ENCODE assay signal across 20 cellular contexts in genomic region chrX:134743121-134743520, GRCh38.
"Had no signal": no experiment of that assay in that cellular context is flagged by ENCODE, and none has a peak within 500 bp of the region (broad histone marks: within the 10 kb centered on the region; RNA-seq: fewer than 3 reads in every experiment).

No MANE protein-coding gene starts in this region.

- H3K4me3 ChIP-seq: ascending aorta, cardiac muscle cell, dorsolateral prefrontal cortex, right lobe of liver, thyroid gland had no signal

- H3K9me3 ChIP-seq: ascending aorta, right lobe of liver, thyroid gland had no signal

- H3K27me3 Mint-ChIP-seq: activated CD4-positive, alpha-beta T cell treated with anti-CD3 and anti-CD28 coated beads, Interleukin-2, amount 10 ng/mL, durations not matched to agents 7 days and 5 days; stimulated activated memory B cell treated with anti-CD40 and anti-IgM and Interleukin-4, amounts not matched to agents 10 μg/mL and 1 μg/mL and 100 μg/mL, for 72 hours had no signal

- ATAC-seq: left cardiac atrium; naive thymus-derived CD4-positive, alpha-beta T cell; right lobe of liver; stimulated activated memory B cell treated with anti-CD40 and anti-IgM and Interleukin-4, amounts not matched to agents 10 μg/mL and 1 μg/mL and 100 μg/mL, for 72 hours had no signal

- H3K9ac ChIP-seq: parathyroid adenoma had no signal

- H3K36me3 ChIP-seq: ascending aorta, cardiac muscle cell, right lobe of liver, thyroid gland had no signal

- H3K4me1 ChIP-seq: ascending aorta, parathyroid adenoma, right lobe of liver, thyroid gland had no signal

- H3K27ac Mint-ChIP-seq: naive thymus-derived CD4-positive, alpha-beta T cell; stimulated activated memory B cell treated with anti-CD40 and anti-IgM and Interleukin-4, amounts not matched to agents 10 μg/mL and 1 μg/mL and 100 μg/mL, for 72 hours had no signal

- H3K4me1 Mint-ChIP-seq: activated CD4-positive, alpha-beta T cell treated with anti-CD3 and anti-CD28 coated beads, Interleukin-2, amount 10 ng/mL, durations not matched to agents 7 days and 5 days; naive thymus-derived CD4-positive, alpha-beta T cell had no signal

- H3K4me3 Mint-ChIP-seq: activated CD4-positive, alpha-beta T cell treated with anti-CD3 and anti-CD28 coated beads, Interleukin-2, amount 10 ng/mL, durations not matched to agents 7 days and 5 days; naive thymus-derived CD4-positive, alpha-beta T cell; stimulated activated memory B cell treated with anti-CD40 and anti-IgM and Interleukin-4, amounts not matched to agents 10 μg/mL and 1 μg/mL and 100 μg/mL, for 72 hours had no signal

- H3K27me3 ChIP-seq: ascending aorta, cardiac muscle cell, right lobe of liver, thyroid gland had no signal

- H3K36me3 Mint-ChIP-seq: naive thymus-derived CD4-positive, alpha-beta T cell; stimulated activated memory B cell treated with anti-CD40 and anti-IgM and Interleukin-4, amounts not matched to agents 10 μg/mL and 1 μg/mL and 100 μg/mL, for 72 hours had no signal

- H3K27ac ChIP-seq: ascending aorta, cardiac muscle cell, dorsolateral prefrontal cortex, epithelial cell of prostate, parathyroid adenoma, right lobe of liver, thyroid gland had no signal

- H3K9me3 Mint-ChIP-seq: activated CD4-positive, alpha-beta T cell treated with anti-CD3 and anti-CD28 coated beads, Interleukin-2, amount 10 ng/mL, durations not matched to agents 7 days and 5 days; naive thymus-derived CD4-positive, alpha-beta T cell; stimulated activated memory B cell treated with anti-CD40 and anti-IgM and Interleukin-4, amounts not matched to agents 10 μg/mL and 1 μg/mL and 100 μg/mL, for 72 hours had no signal

- H2AFZ ChIP-seq: parathyroid adenoma had no signal

- DNase-seq: activated CD4-positive, alpha-beta T cell treated with anti-CD3 and anti-CD28 coated beads, Interleukin-2, amount 10 ng/mL, durations not matched to agents 7 days and 5 days; activated CD8-positive, alpha-beta memory T cell treated with anti-CD3 and anti-CD28 coated beads, Interleukin-2, amount 50 U/mL, for 4 hours; activated effector memory CD4-positive, alpha-beta T cell treated with anti-CD3 and anti-CD28 coated beads, Interleukin-2, amount 50 U/mL, for 16 hours; activated naive CD4-positive, alpha-beta T cell treated with anti-CD3 and anti-CD28 coated beads, Interleukin-2, amount 50 U/mL, for 16 hours; activated T-cell treated with anti-CD3 and anti-CD28 coated beads, Interleukin-2, amount 50 U/mL, for 48 hours; dorsolateral prefrontal cortex; hippocampal formation; left cardiac atrium; mesenchymal stem cell; naive thymus-derived CD4-positive, alpha-beta T cell; right lobe of liver; stimulated activated CD4-positive, alpha-beta T cell treated with anti-CD3 and anti-CD28 coated beads, Interleukin-4, amount 100 ng/mL, for 4 hours; T-helper 1 cell; T1000; thyroid gland had no signal

- H3K79me2 ChIP-seq: parathyroid adenoma had no signal
